Comparison of ENCODE assay signal across 11 cellular contexts in genomic region chr12:128844031-128844635, GRCh38. TPM values are rescaled to one million over a fixed set of nuclear protein-coding genes. Genes with fewer than 3 reads are reported as not detected.
DNase-seq lines count a peak whose midpoint lies in the region; ATAC-seq and TF ChIP-seq lines count a peak whose summit lies in the region.
"Had no signal": no experiment of that assay in that cellular context is flagged by ENCODE, and none has a peak within 500 bp of the region (broad histone marks: within the 10 kb centered on the region; RNA-seq: fewer than 3 reads in every experiment).

No MANE protein-coding gene starts in this region.

- no peak for DNase-seq in activated naive CD4-positive, alpha-beta T cell treated with anti-CD3 and anti-CD28 coated beads, Interleukin-2, amount 50 U/mL, for 72 hours (ENCODE audit: low spot score in 2 of 2)
- no peak for DNase-seq in activated naive CD4-positive, alpha-beta T cell treated with anti-CD3 and anti-CD28 coated beads, Interleukin-2, amount 10 ng/mL, durations not matched to agents 7 days and 5 days
- peak; percentile 34 for DNase-seq in activated naive CD8-positive, alpha-beta T cell treated with anti-CD3 and anti-CD28 coated beads, Interleukin-2, amount 10 ng/mL, durations not matched to agents 7 days and 5 days
- peak in 1 of 2 donors; percentile 82 for DNase-seq in upper lobe of left lung
- no peak for DNase-seq in stomach
- DNase-seq in OCI-M2 (lab: John Stamatoyannopoulos, UW; ENCODE audit: unreplicated experiment): no peak
- no peak for DNase-seq in NCI-H2107 (lab: John Stamatoyannopoulos, UW)
- DNase-seq: Karpas-422, T-cell had no signal

- no peaks in the 10 kb centered on the region for H3K4me1 Mint-ChIP-seq in activated naive CD4-positive, alpha-beta T cell treated with anti-CD3 and anti-CD28 coated beads, Interleukin-2, amount 10 ng/mL, durations not matched to agents 7 days and 5 days
- peaks cover 9% of the 10 kb centered on the region for H3K4me1 Mint-ChIP-seq in activated naive CD8-positive, alpha-beta T cell treated with anti-CD3 and anti-CD28 coated beads, Interleukin-2, amount 10 ng/mL, durations not matched to agents 7 days and 5 days

- H3K4me3 ChIP-seq in upper lobe of left lung (no peak overlapping the region), stomach (no peak overlapping the region)

- POLR2A ChIA-PET in activated naive CD8-positive, alpha-beta T cell treated with anti-CD3 and anti-CD28 coated beads, Interleukin-2, amount 10 ng/mL, durations not matched to agents 7 days and 5 days (lab: Charles Lee): no interaction called here

- intact Hi-C loops in stomach (cut with DNase I; ENCODE audit: low total_unique reads): no loop called here

- no peak for TF ChIP-seq CTCF in upper lobe of left lung (IDR thresholded peaks at IDR 0.05)
- TF ChIP-seq CTCF in stomach (IDR thresholded peaks at IDR 0.05): no peak

- TF ChIP-seq EP300 in upper lobe of left lung (IDR thresholded peaks at IDR 0.05) (no peak), stomach (IDR thresholded peaks at IDR 0.05) (no peak)

- H3K36me3 Mint-ChIP-seq in activated naive CD4-positive, alpha-beta T cell treated with anti-CD3 and anti-CD28 coated beads, Interleukin-2, amount 50 U/mL, for 72 hours: no peaks in the 10 kb centered on the region
- no peaks in the 10 kb centered on the region for H3K36me3 Mint-ChIP-seq in activated naive CD4-positive, alpha-beta T cell treated with anti-CD3 and anti-CD28 coated beads, Interleukin-2, amount 10 ng/mL, durations not matched to agents 7 days and 5 days
- H3K36me3 Mint-ChIP-seq in activated naive CD8-positive, alpha-beta T cell treated with anti-CD3 and anti-CD28 coated beads, Interleukin-2, amount 10 ng/mL, durations not matched to agents 7 days and 5 days: no peaks in the 10 kb centered on the region
- H3K36me3 Mint-ChIP-seq: T-cell had no signal

- H3K9me3 Mint-ChIP-seq in activated naive CD4-positive, alpha-beta T cell treated with anti-CD3 and anti-CD28 coated beads, Interleukin-2, amount 50 U/mL, for 72 hours: no peaks in the 10 kb centered on the region
- no peaks in the 10 kb centered on the region for H3K9me3 Mint-ChIP-seq in activated naive CD4-positive, alpha-beta T cell treated with anti-CD3 and anti-CD28 coated beads, Interleukin-2, amount 10 ng/mL, durations not matched to agents 7 days and 5 days
- H3K9me3 Mint-ChIP-seq in activated naive CD8-positive, alpha-beta T cell treated with anti-CD3 and anti-CD28 coated beads, Interleukin-2, amount 10 ng/mL, durations not matched to agents 7 days and 5 days: no peaks in the 10 kb centered on the region
- H3K9me3 Mint-ChIP-seq: T-cell had no signal

- H3K9me3 ChIP-seq in upper lobe of left lung: no peaks in the 10 kb centered on the region
- no peaks in the 10 kb centered on the region for H3K9me3 ChIP-seq in stomach

- H3K4me3 Mint-ChIP-seq in activated naive CD4-positive, alpha-beta T cell treated with anti-CD3 and anti-CD28 coated beads, Interleukin-2, amount 10 ng/mL, durations not matched to agents 7 days and 5 days: no peak overlapping the region
- H3K4me3 Mint-ChIP-seq in activated naive CD8-positive, alpha-beta T cell treated with anti-CD3 and anti-CD28 coated beads, Interleukin-2, amount 10 ng/mL, durations not matched to agents 7 days and 5 days: no peak overlapping the region
- H3K4me3 Mint-ChIP-seq: T-cell had no signal

- H3K36me3 ChIP-seq in upper lobe of left lung (no peaks in the 10 kb centered on the region), stomach (no peaks in the 10 kb centered on the region)

- peak; percentile 83 to 86 for ATAC-seq in activated naive CD4-positive, alpha-beta T cell treated with anti-CD3 and anti-CD28 coated beads, Interleukin-2, amount 50 U/mL, for 72 hours
- peak; percentile 49 for ATAC-seq in HG03442 (IDR thresholded peaks at IDR 0.05; ENCODE audit: unreplicated experiment)
- ATAC-seq in activated naive CD8-positive, alpha-beta T cell treated with anti-CD3 and anti-CD28 coated beads, Interleukin-2, amount 10 ng/mL, durations not matched to agents 7 days and 5 days (ENCODE audit: low read depth): peak; percentile 79
- ATAC-seq in upper lobe of left lung (ENCODE audit: low FRiP score in 2 of 2): peak in 1 of 2 donors; percentile 68
- ATAC-seq: T-cell had no signal

- WGBS in upper lobe of left lung, 2 donors: 58 to 63% methylated on average over 11 of the region's 11 CpGs
- 63 to 66% (median 65%) methylated on average over 9 to 11 of the region's 11 CpGs for WGBS in stomach, 5 donors

- CTCF ChIA-PET in activated naive CD4-positive, alpha-beta T cell treated with anti-CD3 and anti-CD28 coated beads, Interleukin-2, amount 10 ng/mL, durations not matched to agents 7 days and 5 days (lab: Charles Lee): interaction anchor here (0.7 kb wide), 1 partner anchor 76 kb away, joined by 3 read pairs; no protein-coding TSS in a partner anchor

- peaks cover 16% of the 10 kb centered on the region for H3K27me3 Mint-ChIP-seq in activated naive CD4-positive, alpha-beta T cell treated with anti-CD3 and anti-CD28 coated beads, Interleukin-2, amount 10 ng/mL, durations not matched to agents 7 days and 5 days
- H3K27me3 Mint-ChIP-seq in activated naive CD8-positive, alpha-beta T cell treated with anti-CD3 and anti-CD28 coated beads, Interleukin-2, amount 10 ng/mL, durations not matched to agents 7 days and 5 days: peaks cover 12% of the 10 kb centered on the region

- no peak overlapping the region for H3K27ac Mint-ChIP-seq in activated naive CD4-positive, alpha-beta T cell treated with anti-CD3 and anti-CD28 coated beads, Interleukin-2, amount 50 U/mL, for 72 hours
- no peak overlapping the region for H3K27ac Mint-ChIP-seq in activated naive CD4-positive, alpha-beta T cell treated with anti-CD3 and anti-CD28 coated beads, Interleukin-2, amount 10 ng/mL, durations not matched to agents 7 days and 5 days
- no peak overlapping the region for H3K27ac Mint-ChIP-seq in activated naive CD8-positive, alpha-beta T cell treated with anti-CD3 and anti-CD28 coated beads, Interleukin-2, amount 10 ng/mL, durations not matched to agents 7 days and 5 days
- H3K27ac Mint-ChIP-seq: T-cell had no signal

- H3K27me3 ChIP-seq in upper lobe of left lung (no peaks in the 10 kb centered on the region), stomach (no peaks in the 10 kb centered on the region)

- no peak for TF ChIP-seq POLR2A in upper lobe of left lung (IDR thresholded peaks at IDR 0.05)
- no peak for TF ChIP-seq POLR2A in stomach (IDR thresholded peaks at IDR 0.05)

- H3K27ac ChIP-seq in upper lobe of left lung: peak overlapping the region; percentile 12 to 58 (median 41)
- peak overlapping the region in 1 of 5 donors; percentile 14 for H3K27ac ChIP-seq in stomach
- H3K27ac ChIP-seq: C4-2B had no signal

- H3K4me1 ChIP-seq in upper lobe of left lung (no peaks in the 10 kb centered on the region), stomach (no peaks in the 10 kb centered on the region)

RNA-seq across cellular contexts. Expression of gene GLT1D1, which starts 9.1 kb away (rescaled TPM):
- under 1 TPM; 0.07 to 0.60 TPM for total RNA-seq in activated naive CD4-positive, alpha-beta T cell treated with anti-CD3 and anti-CD28 coated beads, Interleukin-2, amount 50 U/mL, for 72 hours
- not detected for total RNA-seq in activated naive CD8-positive, alpha-beta T cell treated with anti-CD3 and anti-CD28 coated beads, Interleukin-2, amount 10 ng/mL, durations not matched to agents 7 days and 5 days
- total RNA-seq in upper lobe of left lung (1 to 10 TPM; 4.1 to 8.3 (median 6.5) TPM), stomach (1 to 10 TPM in 1 of 5 donors, not detected in 4; 1.3 TPM)
- under 1 TPM; 0.13 to 0.92 (median 0.87) TPM for polyA plus RNA-seq in stomach

RNA-seq across cellular contexts. Expression of gene SLC15A4, which starts 20.4 kb away (rescaled TPM):
- 10 to 100 TPM; 22.7 to 28.8 TPM for total RNA-seq in activated naive CD4-positive, alpha-beta T cell treated with anti-CD3 and anti-CD28 coated beads, Interleukin-2, amount 50 U/mL, for 72 hours
- total RNA-seq in activated naive CD8-positive, alpha-beta T cell treated with anti-CD3 and anti-CD28 coated beads, Interleukin-2, amount 10 ng/mL, durations not matched to agents 7 days and 5 days: 10 to 100 TPM; 21.4 to 25.8 TPM
- total RNA-seq in upper lobe of left lung: 10 to 100 TPM; 21.0 to 58.7 (median 32.8) TPM
- total RNA-seq in stomach: 10 to 100 TPM in 2 of 5 donors, 1 to 10 TPM in 2, under 1 TPM in 1; 0.89 to 37.8 (median 2.3) TPM
- 1 to 10 TPM; 3.7 to 9.3 (median 4.7) TPM for polyA plus RNA-seq in stomach
